Comparison of ENCODE assay signal across 1 cellular context in genomic region chr2:74958277-74959105, GRCh38.
TF ChIP-seq lines count a peak whose summit lies in the region.

Gene POLE4 (plus strand): TSS chr2:74958643. CDS start chr2:74958680, 37 bp downstream.

TF ChIP-seq in WTC11, 78 proteins besides CTCF, POLR2A, EP300 and RAD21 (continued from another document):
- peak; percentile 41; the same call in 1 of the 2 replicates for TF ChIP-seq NR1H2 (CRISPR knock-in tag; IDR thresholded peaks at IDR 0.05)
- no peak for TF ChIP-seq NFATC4 (CRISPR knock-in tag; IDR thresholded peaks at IDR 0.05)
- TF ChIP-seq CBFB (CRISPR knock-in tag; IDR thresholded peaks at IDR 0.05; ENCODE audit: low read depth) = 0 out of 2 replicates have a peak, but pooled peaks have one; percentile 81
- TF ChIP-seq GTF2I (CRISPR knock-in tag; conservative IDR thresholded peaks at IDR 0.05) = no peak
- no peak for TF ChIP-seq EMX1 (CRISPR knock-in tag; IDR thresholded peaks at IDR 0.05)
- TF ChIP-seq ATF6 (CRISPR knock-in tag; IDR thresholded peaks at IDR 0.05) = no peak; the same call in 1 of the 2 replicates
- peak; percentile 61; the same call in 1 of the 2 replicates for TF ChIP-seq HMGXB4 (CRISPR knock-in tag; IDR thresholded peaks at IDR 0.05)
